In the genomic region with DNA sequence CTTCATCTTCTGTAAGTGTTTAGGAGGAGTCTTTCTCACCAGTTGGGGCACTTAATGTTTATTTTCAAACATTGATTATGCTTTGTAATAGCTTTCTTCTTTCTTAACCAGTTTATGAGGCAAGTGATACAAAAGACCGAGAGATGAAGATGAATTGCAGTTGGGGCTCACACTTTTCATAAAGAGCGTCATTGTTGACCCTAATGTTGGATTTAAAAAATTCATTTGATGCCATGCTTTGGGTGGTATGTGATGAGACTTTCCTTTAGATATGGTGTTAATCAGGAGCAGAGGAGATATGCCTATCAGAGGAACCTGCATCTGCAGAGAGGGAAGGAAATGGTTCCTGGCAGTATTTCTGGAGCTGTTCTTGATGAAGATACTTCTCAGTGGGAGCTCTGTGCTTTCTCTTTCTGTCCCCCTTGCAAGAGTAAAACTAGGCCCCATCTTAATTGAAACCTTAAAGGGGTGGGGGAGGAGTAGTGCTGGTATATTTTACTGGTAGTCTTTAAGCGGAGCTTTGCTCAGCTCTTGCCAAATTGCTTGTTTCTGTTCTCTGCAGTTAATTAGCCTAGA, we compare ENCODE assay signal across 8 cellular contexts. TPM values are rescaled to one million over a fixed set of nuclear protein-coding genes. Genes with fewer than 3 reads are reported as not detected.
A peak's percentile ranks its signal among the peaks of the same experiment; 100 is the strongest.
DNase-seq lines count a peak whose midpoint lies in the region; ATAC-seq, FAIRE-seq and TF ChIP-seq lines count a peak whose summit lies in the region.

No MANE protein-coding gene starts in this region.

- peak overlapping the region; percentile 81 for H3K4me2 ChIP-seq in BLaER1
- H3K4me2 ChIP-seq in HepG2 (ENCODE audit: low read depth, low read length): peak overlapping the region; percentile 95

- TF ChIP-seq CTCF in Panc1 (IDR thresholded peaks at IDR 0.05): no peak
- no peak for TF ChIP-seq CTCF in HepG2 (CRISPR knock-in tag; IDR thresholded peaks at IDR 0.05)
- no peak for TF ChIP-seq CTCF in endothelial cell (IDR thresholded peaks at IDR 0.05; ENCODE audit: unreplicated experiment)

- no peak overlapping the region for H3K4me3 ChIP-seq in BLaER1
- H3K4me3 ChIP-seq in Panc1 (ENCODE audit: low read depth in 2 of 2, low read length in 2 of 2): peak overlapping the region; percentile 80 to 90
- peak overlapping the region; percentile 95 to 98 (median 95) for H3K4me3 ChIP-seq in HepG2 (replicated peaks in 1 of 3; ENCODE audit: insufficient read depth in 1 of 3, low read depth in 2 of 3, low read length in 3 of 3)

- H2AFZ ChIP-seq in HepG2 (ENCODE audit: low read length): no peak overlapping the region

- DNase-seq in Panc1 (ENCODE audit: low read depth, low spot score): no peak
- DNase-seq in HepG2 (ENCODE audit: low spot score): peak; percentile 44
- DNase-seq in putamen (ENCODE audit: low spot score): no peak
- DNase-seq in globus pallidus (ENCODE audit: low spot score): no peak
- no peak for DNase-seq in endothelial cell (ENCODE audit: low spot score)

- CTCF ChIA-PET in Panc1 (lab: Charles Lee): interaction anchor here (0.7 kb wide), 1 partner anchor 491 kb away, joined by 3 read pairs; no protein-coding TSS in a partner anchor
- CTCF ChIA-PET in HepG2 (lab: Yijun Ruan, JAX; ENCODE audit: low intra/inter-chr PET ratio, low total read pairs): no interaction called here

- peak; percentile 20 for ATAC-seq in GM21367 (IDR thresholded peaks at IDR 0.05; ENCODE audit: unreplicated experiment)
- no peak for ATAC-seq in Panc1
- no peak for ATAC-seq in HepG2
- ATAC-seq in HG02759 (IDR thresholded peaks at IDR 0.05; ENCODE audit: unreplicated experiment): no peak

- H3K4me1 ChIP-seq in BLaER1 (peaks cover 28% of the 10 kb centered on the region), Panc1 (ENCODE audit: control insufficient read depth, insufficient read depth, low read length) (peaks cover 44% of the 10 kb centered on the region), HepG2 (ENCODE audit: insufficient read depth, low read length) (peaks cover 51% of the 10 kb centered on the region)

- H3K79me2 ChIP-seq in HepG2 (ENCODE audit: insufficient read depth, low read length): peaks cover 80% of the 10 kb centered on the region

- intact Hi-C loops in Panc1 (cut with micrococcal nuclease; ENCODE audit: unreplicated experiment) (no loop called here), HepG2 (cut with micrococcal nuclease; ENCODE audit: unreplicated experiment) (loop anchor here (2.0 to 5.0 kb wide), 2 partner anchors 35 to 66 kb away; no protein-coding TSS in a partner anchor)

- TF ChIP-seq EP300 in HepG2 (IDR thresholded peaks at IDR 0.05; ENCODE audit: low read depth in 2 of 2, low read length in 2 of 2): no peak
- TF ChIP-seq EP300 in HepG2 (CRISPR knock-in tag; IDR thresholded peaks at IDR 0.05; ENCODE audit: borderline replicate concordance): no peak

- FAIRE-seq in HepG2 (lab: Jason Lieb, UNC): no peak

- H3K27ac Mint-ChIP-seq in endothelial cell (ENCODE audit: unreplicated experiment): no peak overlapping the region

- no peaks in the 10 kb centered on the region for H3K27me3 ChIP-seq in BLaER1
- H3K27me3 ChIP-seq in Panc1 (ENCODE audit: control insufficient read depth, insufficient read depth, low read length): no peaks in the 10 kb centered on the region
- no peaks in the 10 kb centered on the region; a peak in 1 of 5 replicates for H3K27me3 ChIP-seq in HepG2 (ENCODE audit: control insufficient read depth in 1 of 2, insufficient read depth in 2 of 2, low read length in 2 of 2)

- H3K36me3 Mint-ChIP-seq in endothelial cell (ENCODE audit: low read depth, unreplicated experiment): no peaks in the 10 kb centered on the region

- peak in 1 of 2 experiments; percentile 32; a peak in 2 of 4 replicates for TF ChIP-seq POLR2A in HepG2 (IDR thresholded peaks at IDR 0.05; ENCODE audit: insufficient read depth in 1 of 2, low read depth in 2 of 2, low read length in 2 of 2)

- BruUV-seq in Panc1 (replicated peaks; lab: Mats Ljungman, UMichigan): TSS peak; percentile 65
- TSS peak; percentile 37 for BruUV-seq in HepG2 (replicated peaks; lab: Mats Ljungman, UMichigan)

- H4K20me1 ChIP-seq in BLaER1: peaks cover 30% of the 10 kb centered on the region
- H4K20me1 ChIP-seq in HepG2 (ENCODE audit: insufficient read depth, low read length): peaks cover 37% of the 10 kb centered on the region

- POLR2A ChIA-PET in Panc1 (lab: Charles Lee): interaction anchor here (0.6 kb wide), 2 partner anchors 19 to 39 kb away, joined by 3 to 6 read pairs; no protein-coding TSS in a partner anchor
- POLR2A ChIA-PET in HepG2 (lab: Yijun Ruan, JAX): interaction anchor here (0.8 to 3.4 kb wide), 15 partner anchors 10 to 80 kb away, joined by 3 to 18 read pairs (median 6); no protein-coding TSS in a partner anchor

- in situ Hi-C loops in Panc1 (cut with HindIII; ENCODE audit: low pct_unique_long_range_greater_than_20kb, low sequenced_read_pairs): no loop called here
- in situ Hi-C loops in HepG2 (cut with HindIII; ENCODE audit: extremely low pct_ligation_motif_present, low pct_unique_long_range_greater_than_20kb): loop anchor here (5.0 kb wide), 2 partner anchors 39 to 74 kb away; no protein-coding TSS in a partner anchor

- no peaks in the 10 kb centered on the region for H3K4me1 Mint-ChIP-seq in endothelial cell (ENCODE audit: unreplicated experiment)

- H3K27ac ChIP-seq in BLaER1: no peak overlapping the region
- H3K27ac ChIP-seq in Panc1 (ENCODE audit: low read length): peak overlapping the region; percentile 94
- peak overlapping the region; percentile 78 for H3K27ac ChIP-seq in HepG2 (ENCODE audit: extremely low read length, insufficient read depth, low read length)

- 1% methylated on average over 3 of the region's 3 CpGs for WGBS in HepG2 (ENCODE audit: low lambda C conversion rate)

- TF ChIP-seq RAD21 in HepG2 (CRISPR knock-in tag; IDR thresholded peaks at IDR 0.05): no peak

- 0 out of 2 replicates have a peak, but pooled peaks cover 4% of the 10 kb centered on the region for H3K36me3 ChIP-seq in BLaER1
- H3K36me3 ChIP-seq in Panc1 (ENCODE audit: control insufficient read depth, insufficient read depth, low read length): peaks cover 11% of the 10 kb centered on the region
- peaks cover 3 to 31% of the 10 kb centered on the region in 2 experiments; a peak in 4 of 5 replicates for H3K36me3 ChIP-seq in HepG2 (replicated peaks in 1 of 2; ENCODE audit: control insufficient read depth in 1 of 2, insufficient read depth in 2 of 2, low read length in 2 of 2)

- H3K27me3 Mint-ChIP-seq in endothelial cell (ENCODE audit: unreplicated experiment): no peaks in the 10 kb centered on the region

- peak overlapping the region; percentile 88; the same call in 1 of the 2 replicates for H3K9ac ChIP-seq in BLaER1
- H3K9ac ChIP-seq in HepG2 (ENCODE audit: insufficient read depth, low read depth, low read length): peak overlapping the region; percentile 94

- no peak overlapping the region for H3K4me3 Mint-ChIP-seq in endothelial cell (ENCODE audit: unreplicated experiment)

- H3K9me3 ChIP-seq in BLaER1 (no peaks in the 10 kb centered on the region), Panc1 (ENCODE audit: control insufficient read depth, insufficient read depth, low read depth, low read length) (no peaks in the 10 kb centered on the region), HepG2 (ENCODE audit: low read length) (no peaks in the 10 kb centered on the region)

- H3K9me3 Mint-ChIP-seq in endothelial cell (ENCODE audit: unreplicated experiment): no peaks in the 10 kb centered on the region

TF ChIP-seq in HepG2, 621 proteins besides CTCF, POLR2A, EP300 and RAD21 (continues in another document):
- TF ChIP-seq SNAPC2 (CRISPR knock-in tag; IDR thresholded peaks at IDR 0.05) (no peak), MLLT10 (CRISPR knock-in tag; IDR thresholded peaks at IDR 0.05) (peak; percentile 95), STAG1 (CRISPR knock-in tag; IDR thresholded peaks at IDR 0.05) (no peak; the same call in 1 of the 2 replicates), KDM3A (CRISPR knock-in tag; IDR thresholded peaks at IDR 0.05; ENCODE audit: low read depth) (no peak)

RNA-seq across cellular contexts. Expression of gene EML4, which starts 2.3 kb away (rescaled TPM):
- total RNA-seq in Panc1 (2021; ENCODE audit: unreplicated experiment) (107 TPM), HepG2 (2016; rRNA removed; fragmentation: Illumina TruSeq; extraction: Trizol) (243 and 362 TPM in 2 replicates), endothelial cell (ENCODE audit: unreplicated experiment) (49.7 TPM)
- polyA plus RNA-seq in Panc1 (2012; ENCODE audit: insufficient read length): 47.3 TPM
- 33.1 and 38.2 TPM in 2 replicates for total RNA-seq in HepG2 (2016; cell fraction: cytosol; rRNA removed; fragmentation: Illumina TruSeq; extraction: Trizol; ENCODE audit: low read depth)
- 236 and 353 TPM in 2 replicates for total RNA-seq in HepG2 (2016; cell fraction: insoluble cytoplasmic fraction; rRNA removed; fragmentation: Illumina TruSeq; extraction: Trizol)
- 84.2 and 89.8 TPM in 2 replicates for total RNA-seq in HepG2 (2016; cell fraction: membrane; rRNA removed; fragmentation: Illumina TruSeq; extraction: Trizol)
- 261 and 283 TPM in 2 replicates for total RNA-seq in HepG2 (2016; cell fraction: nucleus; rRNA removed; fragmentation: Illumina TruSeq; extraction: Trizol)
- 355 and 476 TPM in 2 replicates for polyA plus RNA-seq in HepG2 (2011; rRNA removed)
- 199 and 296 TPM in 2 replicates for polyA plus RNA-seq in HepG2 (2011; cell fraction: cytosol; rRNA removed)
- 364 and 369 TPM in 2 replicates for polyA plus RNA-seq in HepG2 (2011; cell fraction: nucleus; rRNA removed)
- polyA plus RNA-seq in HepG2 (2012): 244 and 400 TPM in 2 replicates
- polyA plus RNA-seq in HepG2 (2016; cell fraction: cytosol; fragmentation: Illumina TruSeq; extraction: Trizol; ENCODE audit: low read depth): 6.9 and 8.0 TPM in 2 replicates
- polyA plus RNA-seq in HepG2 (2016; cell fraction: insoluble cytoplasmic fraction; fragmentation: Illumina TruSeq; extraction: Trizol; ENCODE audit: low read depth): 247 and 266 TPM in 2 replicates
- 32.1 and 33.7 TPM in 2 replicates for polyA plus RNA-seq in HepG2 (2016; cell fraction: membrane; fragmentation: Illumina TruSeq; extraction: Trizol; ENCODE audit: low read depth)
- 219 and 231 TPM in 2 replicates for polyA plus RNA-seq in HepG2 (2016; cell fraction: nucleus; fragmentation: Illumina TruSeq; extraction: Trizol; ENCODE audit: insufficient read depth, low read depth)
- polyA minus RNA-seq in HepG2 (2011; rRNA and poly(A)+ RNA removed; ENCODE audit: low replicate concordance): 36.9 and 556 TPM in 2 replicates
- 400 and 421 TPM in 2 replicates for polyA minus RNA-seq in HepG2 (2011; cell fraction: cytosol; rRNA and poly(A)+ RNA removed)
- polyA minus RNA-seq in HepG2 (2011; cell fraction: nucleus; rRNA and poly(A)+ RNA removed): 1,279 and 1,350 TPM in 2 replicates
